1 cellular context compared by ENCODE assay signal in genomic region chr3:155101398-155101797, GRCh38.
TF ChIP-seq lines count a peak whose summit lies in the region.

No MANE protein-coding gene starts in this region.

TF ChIP-seq in GM23338, 12 proteins besides CTCF, POLR2A, EP300 and RAD21 (continued from another document):
- TF ChIP-seq, protein P1, sequence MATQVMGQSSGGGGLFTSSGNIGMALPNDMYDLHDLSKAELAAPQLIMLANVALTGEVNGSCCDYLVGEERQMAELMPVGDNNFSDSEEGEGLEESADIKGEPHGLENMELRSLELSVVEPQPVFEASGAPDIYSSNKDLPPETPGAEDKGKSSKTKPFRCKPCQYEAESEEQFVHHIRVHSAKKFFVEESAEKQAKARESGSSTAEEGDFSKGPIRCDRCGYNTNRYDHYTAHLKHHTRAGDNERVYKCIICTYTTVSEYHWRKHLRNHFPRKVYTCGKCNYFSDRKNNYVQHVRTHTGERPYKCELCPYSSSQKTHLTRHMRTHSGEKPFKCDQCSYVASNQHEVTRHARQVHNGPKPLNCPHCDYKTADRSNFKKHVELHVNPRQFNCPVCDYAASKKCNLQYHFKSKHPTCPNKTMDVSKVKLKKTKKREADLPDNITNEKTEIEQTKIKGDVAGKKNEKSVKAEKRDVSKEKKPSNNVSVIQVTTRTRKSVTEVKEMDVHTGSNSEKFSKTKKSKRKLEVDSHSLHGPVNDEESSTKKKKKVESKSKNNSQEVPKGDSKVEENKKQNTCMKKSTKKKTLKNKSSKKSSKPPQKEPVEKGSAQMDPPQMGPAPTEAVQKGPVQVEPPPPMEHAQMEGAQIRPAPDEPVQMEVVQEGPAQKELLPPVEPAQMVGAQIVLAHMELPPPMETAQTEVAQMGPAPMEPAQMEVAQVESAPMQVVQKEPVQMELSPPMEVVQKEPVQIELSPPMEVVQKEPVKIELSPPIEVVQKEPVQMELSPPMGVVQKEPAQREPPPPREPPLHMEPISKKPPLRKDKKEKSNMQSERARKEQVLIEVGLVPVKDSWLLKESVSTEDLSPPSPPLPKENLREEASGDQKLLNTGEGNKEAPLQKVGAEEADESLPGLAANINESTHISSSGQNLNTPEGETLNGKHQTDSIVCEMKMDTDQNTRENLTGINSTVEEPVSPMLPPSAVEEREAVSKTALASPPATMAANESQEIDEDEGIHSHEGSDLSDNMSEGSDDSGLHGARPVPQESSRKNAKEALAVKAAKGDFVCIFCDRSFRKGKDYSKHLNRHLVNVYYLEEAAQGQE (IDR thresholded peaks at IDR 0.05; ENCODE audit: unreplicated experiment): no peak
- TF ChIP-seq STAT1 (IDR thresholded peaks at IDR 0.05; ENCODE audit: unreplicated experiment): no peak
- TF ChIP-seq, protein P2, sequence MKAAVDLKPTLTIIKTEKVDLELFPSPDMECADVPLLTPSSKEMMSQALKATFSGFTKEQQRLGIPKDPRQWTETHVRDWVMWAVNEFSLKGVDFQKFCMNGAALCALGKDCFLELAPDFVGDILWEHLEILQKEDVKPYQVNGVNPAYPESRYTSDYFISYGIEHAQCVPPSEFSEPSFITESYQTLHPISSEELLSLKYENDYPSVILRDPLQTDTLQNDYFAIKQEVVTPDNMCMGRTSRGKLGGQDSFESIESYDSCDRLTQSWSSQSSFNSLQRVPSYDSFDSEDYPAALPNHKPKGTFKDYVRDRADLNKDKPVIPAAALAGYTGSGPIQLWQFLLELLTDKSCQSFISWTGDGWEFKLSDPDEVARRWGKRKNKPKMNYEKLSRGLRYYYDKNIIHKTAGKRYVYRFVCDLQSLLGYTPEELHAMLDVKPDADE (IDR thresholded peaks at IDR 0.05): no peak
- no peak for TF ChIP-seq EZH2 (IDR thresholded peaks at IDR 0.05; ENCODE audit: low read depth, unreplicated experiment)
- TF ChIP-seq ZNF331 (CRISPR knock-in tag; IDR thresholded peaks at IDR 0.05; ENCODE audit: low read depth): no peak
- no peak for TF ChIP-seq POLR2AphosphoS5 (IDR thresholded peaks at IDR 0.05; ENCODE audit: low read depth)
- TF ChIP-seq JUNB (IDR thresholded peaks at IDR 0.05; ENCODE audit: unreplicated experiment): no peak
- no peak for TF ChIP-seq EZH2phosphoT487 (IDR thresholded peaks at IDR 0.05; ENCODE audit: unreplicated experiment)
- TF ChIP-seq CREB1 (CRISPR knock-in tag; IDR thresholded peaks at IDR 0.05; ENCODE audit: low read depth): no peak
- TF ChIP-seq NANOG (IDR thresholded peaks at IDR 0.05; ENCODE audit: borderline replicate concordance): no peak
